In the genomic region with DNA sequence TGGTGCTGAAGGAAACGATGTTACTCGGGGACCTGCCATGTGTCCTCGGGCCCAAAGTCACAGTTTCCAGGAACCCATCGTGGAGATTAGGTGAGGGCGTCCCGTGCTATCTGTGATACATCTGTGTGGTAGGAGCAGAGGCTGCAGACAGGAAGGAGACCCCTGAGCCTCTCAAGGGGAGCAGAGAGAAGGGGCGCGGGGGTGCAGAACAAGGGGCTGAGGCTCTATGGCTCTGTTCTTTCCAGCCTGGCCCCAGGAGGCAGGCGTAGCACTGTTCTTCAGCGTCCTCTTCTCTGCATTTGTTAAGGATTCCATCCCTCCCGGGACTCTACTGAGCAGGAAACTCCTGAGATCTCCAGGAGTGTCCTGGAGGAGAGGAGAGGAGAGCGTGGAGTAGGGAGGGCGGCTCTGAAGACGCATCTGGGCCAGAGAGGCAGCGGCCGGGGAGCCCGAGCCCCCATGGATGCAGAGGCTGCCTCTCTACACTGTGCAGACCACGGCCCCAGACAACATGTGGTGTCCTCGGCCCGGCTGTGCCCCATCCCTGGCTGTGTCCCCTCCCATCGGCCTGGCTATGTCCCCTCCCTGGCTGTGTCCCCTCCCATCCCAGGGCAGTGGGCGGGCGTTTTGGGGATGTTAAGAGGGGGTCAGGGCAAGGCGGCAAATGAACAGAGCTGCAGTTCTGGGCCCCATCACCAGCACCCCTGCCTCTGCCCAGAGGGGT, we compare ENCODE assay signal across 16 cellular contexts.
"Had no signal": no experiment of that assay in that cellular context is flagged by ENCODE, and none has a peak within 500 bp of the region (broad histone marks: within the 10 kb centered on the region; RNA-seq: fewer than 3 reads in every experiment).

No MANE protein-coding gene starts in this region.

- H3K9me3 ChIP-seq: esophagus squamous epithelium, pancreas, transverse colon had no signal

- H3K36me3 ChIP-seq: neural progenitor cell, transverse colon had no signal

- DNase-seq: activated CD4-positive, alpha-beta memory T cell treated with anti-CD3 and anti-CD28 coated beads for 36 hours; activated CD4-positive, alpha-beta T cell treated with anti-CD3 and anti-CD28 coated beads for 36 hours; activated effector memory CD4-positive, alpha-beta T cell treated with Interleukin-2 at 50 U/mL for 16 hours; activated T-cell treated with anti-CD3 and anti-CD28 coated beads, Interleukin-2, amount 50 U/mL, for 4 hours; central memory CD4-positive, alpha-beta T cell; cortex of kidney; effector CD8-positive, alpha-beta T cell; esophagus squamous epithelium; hippocampal formation; midbrain; pancreas; transverse colon; WERI-Rb-1 had no signal

- H3K4me3 ChIP-seq: esophagus squamous epithelium, lung, neural progenitor cell, pancreas, transverse colon had no signal

- H3K27ac ChIP-seq: esophagus squamous epithelium, neural progenitor cell, pancreas, transverse colon, WERI-Rb-1 had no signal

- ATAC-seq: activated CD4-positive, alpha-beta T cell treated with anti-CD3 and anti-CD28 coated beads for 36 hours; activated T-cell treated with anti-CD3 and anti-CD28 coated beads, Interleukin-2, amount 50 U/mL, for 4 hours; pancreas; stimulated activated effector memory CD8-positive, alpha-beta T cell treated with anti-CD3 and anti-CD28 coated beads, Interleukin-12 subunit alpha, Interleukin-12 subunit beta, amount 100 ng/mL, for 72 hours had no signal

- H3K27me3 ChIP-seq: esophagus squamous epithelium, neural progenitor cell, pancreas, transverse colon had no signal

- H3K4me1 ChIP-seq: esophagus squamous epithelium, neural progenitor cell, pancreas, transverse colon had no signal
